Comparison of ENCODE assay signal across 23 cellular contexts in the genomic region with DNA sequence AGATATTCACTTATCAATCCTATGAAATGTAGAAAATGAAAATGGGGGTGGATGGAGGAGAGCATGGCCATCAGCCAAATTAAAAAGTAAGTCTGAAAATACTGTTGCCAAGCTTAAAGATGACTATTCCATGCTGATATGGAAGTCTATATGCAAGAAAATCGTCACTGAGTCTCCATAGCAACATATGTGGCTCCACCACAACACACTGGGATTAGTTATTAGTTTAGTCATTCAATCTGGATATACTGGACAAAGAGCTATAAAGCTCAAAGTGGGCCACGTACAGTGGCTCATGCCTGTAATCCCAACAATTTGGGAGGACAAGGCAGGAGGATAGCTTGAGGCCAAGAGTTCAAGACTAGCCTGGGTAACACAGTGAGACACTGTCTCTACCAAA. TPM values are rescaled to one million over a fixed set of nuclear protein-coding genes. Genes with fewer than 3 reads are reported as not detected.
DNase-seq lines count a peak whose midpoint lies in the region; TF ChIP-seq lines count a peak whose summit lies in the region.
"Had no signal": no experiment of that assay in that cellular context is flagged by ENCODE, and none has a peak within 500 bp of the region (broad histone marks: within the 10 kb centered on the region; RNA-seq: fewer than 3 reads in every experiment).

No MANE protein-coding gene starts in this region.

- H3K9me3 Mint-ChIP-seq in glutamatergic neuron (ENCODE audit: unreplicated experiment) (no peaks in the 10 kb centered on the region), nephron progenitor cell (peaks cover 11% of the 10 kb centered on the region)
- H3K9me3 Mint-ChIP-seq: IgD-negative memory B cell had no signal

- no peak overlapping the region for H3K4me3 ChIP-seq in fibroblast of pulmonary artery (replicated peaks; ENCODE audit: low read depth, low read length)
- no peak overlapping the region for H3K4me3 ChIP-seq in A673 (ENCODE audit: low read depth, low read length, poor library complexity, severe bottlenecking)
- H3K4me3 ChIP-seq: BLaER1 had no signal

- H3K9me3 ChIP-seq in A673 (ENCODE audit: low read depth, low read length, poor library complexity, severe bottlenecking), result no peaks in the 10 kb centered on the region

- H3K27ac Mint-ChIP-seq in glutamatergic neuron (ENCODE audit: unreplicated experiment), result no peak overlapping the region
- H3K27ac Mint-ChIP-seq in nephron progenitor cell, result no peak overlapping the region
- H3K27ac Mint-ChIP-seq: CD4-positive, alpha-beta memory T cell had no signal

- POLR2A ChIA-PET in A673 (lab: Charles Lee; ENCODE audit: low non-redundant PET), result no interaction called here

- intact Hi-C loops in A673 (cut with micrococcal nuclease; ENCODE audit: unreplicated experiment), result loop anchor here (10.0 kb wide), 1 partner anchor 557 kb away; no protein-coding TSS in a partner anchor

- TF ChIP-seq CTCF in fibroblast of pulmonary artery (IDR thresholded peaks at IDR 0.05; ENCODE audit: low read length, missing control alignments), result no peak
- TF ChIP-seq CTCF in glutamatergic neuron (IDR thresholded peaks at IDR 0.05; ENCODE audit: partially characterized antibody, unreplicated experiment), result no peak
- TF ChIP-seq CTCF in A673 (conservative IDR thresholded peaks at IDR 0.05; ENCODE audit: low read depth, low read length), result no peak
- TF ChIP-seq CTCF in nephron progenitor cell (IDR thresholded peaks at IDR 0.05), result no peak

- H3K27me3 Mint-ChIP-seq in glutamatergic neuron (ENCODE audit: unreplicated experiment), result peaks cover 3% of the 10 kb centered on the region
- H3K27me3 Mint-ChIP-seq in nephron progenitor cell (ENCODE audit: low read depth, poor library complexity), result no peaks in the 10 kb centered on the region

- H3K4me1 Mint-ChIP-seq in glutamatergic neuron (ENCODE audit: low read depth, unreplicated experiment), result no peaks in the 10 kb centered on the region
- peaks cover 23% of the 10 kb centered on the region for H3K4me1 Mint-ChIP-seq in nephron progenitor cell
- H3K4me1 Mint-ChIP-seq: CD4-positive, alpha-beta memory T cell; IgD-negative memory B cell had no signal

- BruUV-seq in A673 (replicated peaks; lab: Mats Ljungman, UMichigan), result no TSS peak

- H3K4me1 ChIP-seq in A673 (ENCODE audit: insufficient read depth, low read length, poor library complexity, severe bottlenecking), result no peaks in the 10 kb centered on the region
- H3K4me1 ChIP-seq: BLaER1 had no signal

- CTCF ChIA-PET in A673 (lab: Charles Lee), result no interaction called here

- peaks cover 19% of the 10 kb centered on the region for H3K27me3 ChIP-seq in A673 (replicated peaks; ENCODE audit: insufficient read depth, low read depth, low read length, poor library complexity)
- H3K27me3 ChIP-seq: BLaER1 had no signal

- DNase-seq in NCI-H748 (lab: John Stamatoyannopoulos, UW; ENCODE audit: unreplicated experiment) (peak; percentile 3), NCI-H748 treated with DMSO at 0.1 percent for 48 hours (lab: John Stamatoyannopoulos, UW) (no peak), amniotic epithelial cell (ENCODE audit: low read depth) (peak; percentile 7), fibroblast of pulmonary artery (ENCODE audit: low read depth) (peak; percentile 17), retina (no peak), glutamatergic neuron (no peak), A673 (ENCODE audit: low spot score) (no peak), nephron progenitor cell (no peak)
- DNase-seq: 8988T; CD4-positive, alpha-beta memory T cell; DMS153; EL; H7; Kasumi-1; NCI-H1092 treated with DMSO at 0.1 percent for 48 hours; NCI-H146; NCI-H2029 treated with DMSO at 0.1 percent for 48 hours; NCI-H510A; NCI-H82; SIG-M5 had no signal

- no peak overlapping the region for H3K27ac ChIP-seq in A673 (ENCODE audit: low read depth, low read length, poor library complexity, severe bottlenecking)
- H3K27ac ChIP-seq: BLaER1, RWPE1 had no signal

- H3K36me3 Mint-ChIP-seq in glutamatergic neuron (ENCODE audit: unreplicated experiment) (no peaks in the 10 kb centered on the region), nephron progenitor cell (ENCODE audit: low read depth) (no peaks in the 10 kb centered on the region)
- H3K36me3 Mint-ChIP-seq: CD4-positive, alpha-beta memory T cell; IgD-negative memory B cell had no signal

- H3K36me3 ChIP-seq in A673 (ENCODE audit: insufficient read depth, low read length, poor library complexity, severe bottlenecking), result no peaks in the 10 kb centered on the region
- H3K36me3 ChIP-seq: BLaER1 had no signal

- H3K4me3 Mint-ChIP-seq in glutamatergic neuron (ENCODE audit: unreplicated experiment), result no peak overlapping the region
- H3K4me3 Mint-ChIP-seq in nephron progenitor cell, result no peak overlapping the region
- H3K4me3 Mint-ChIP-seq: CD4-positive, alpha-beta memory T cell; IgD-negative memory B cell had no signal

RNA-seq across cellular contexts. Expression of gene PSMD7, which starts 24.7 kb away (rescaled TPM):
- total RNA-seq in glutamatergic neuron (ENCODE audit: unreplicated experiment) (95.0 TPM), A673 (2021) (188 TPM in 2 replicates)

Comparison
In these comparisons a context has a peak if more than half of its experiments do, and no peak if none do; other contexts are left out.
1. DNase-seq: peak in NCI-H748 (single experiment), amniotic epithelial cell (single experiment) and fibroblast of pulmonary artery (single experiment); none in NCI-H748 treated with DMSO at 0.1 percent for 48 hours (single experiment), retina (single experiment), glutamatergic neuron (single experiment), A673 (single experiment) and nephron progenitor cell (single experiment).